In genomic region chr11:111370902-111371578, GRCh38 we compare ENCODE assay signal across 10 cellular contexts. TPM values are rescaled to one million over a fixed set of nuclear protein-coding genes. Genes with fewer than 3 reads are reported as not detected.
DNase-seq lines count a peak whose midpoint lies in the region; ATAC-seq, FAIRE-seq and TF ChIP-seq lines count a peak whose summit lies in the region.
"Had no signal": no experiment of that assay in that cellular context is flagged by ENCODE, and none has a peak within 500 bp of the region (broad histone marks: within the 10 kb centered on the region; RNA-seq: fewer than 3 reads in every experiment).

No MANE protein-coding gene starts in this region.

- no peak for DNase-seq in frontal cortex (ENCODE audit: low spot score in 2 of 2)
- no peak for DNase-seq in MV-4-11 (lab: John Stamatoyannopoulos, UW)
- DNase-seq in NCI-H2227 treated with DMSO at 0.1 percent for 48 hours (lab: John Stamatoyannopoulos, UW) = no peak
- DNase-seq in tibial artery = no peak

- H3K9me3 ChIP-seq in tibial artery = no peaks in the 10 kb centered on the region

- peak; percentile 1 for TF ChIP-seq POLR2A in GM15510 (IDR thresholded peaks at IDR 0.05; ENCODE audit: borderline replicate concordance, extremely low read depth, insufficient read length)

- H3K27me3 ChIP-seq in tibial artery = no peaks in the 10 kb centered on the region

- no peaks in the 10 kb centered on the region for H3K9me3 Mint-ChIP-seq in activated T-helper 17 cell treated with anti-CD3 and anti-CD28 coated beads, Interleukin-2, amount 50 U/mL, for 72 hours

- no peaks in the 10 kb centered on the region for H3K4me1 ChIP-seq in tibial artery

- no peaks in the 10 kb centered on the region for H3K27me3 Mint-ChIP-seq in activated T-helper 17 cell treated with anti-CD3 and anti-CD28 coated beads, Interleukin-2, amount 50 U/mL, for 72 hours

- peaks cover 19% of the 10 kb centered on the region for H3K4me1 Mint-ChIP-seq in activated T-helper 17 cell treated with anti-CD3 and anti-CD28 coated beads, Interleukin-2, amount 50 U/mL, for 72 hours

- peak overlapping the region; percentile 84 for H3K27ac Mint-ChIP-seq in activated T-helper 17 cell treated with anti-CD3 and anti-CD28 coated beads, Interleukin-2, amount 50 U/mL, for 72 hours

- ATAC-seq in GM19351 (IDR thresholded peaks at IDR 0.05; ENCODE audit: unreplicated experiment) = peak; percentile 32
- peak; percentile 30 for ATAC-seq in HG03064 (IDR thresholded peaks at IDR 0.05; ENCODE audit: low read depth, unreplicated experiment)
- peak; percentile 92 for ATAC-seq in activated T-helper 17 cell treated with anti-CD3 and anti-CD28 coated beads, Interleukin-2, amount 50 U/mL, for 72 hours (replicated peaks)

- H3K36me3 Mint-ChIP-seq in activated T-helper 17 cell treated with anti-CD3 and anti-CD28 coated beads, Interleukin-2, amount 50 U/mL, for 72 hours (ENCODE audit: low read depth) = peaks cover 11% of the 10 kb centered on the region

- H3K36me3 ChIP-seq in tibial artery = no peaks in the 10 kb centered on the region

- no peak overlapping the region for H3K4me3 ChIP-seq in tibial artery

- intact Hi-C loops in tibial artery (cut with DNase I; ENCODE audit: low total_unique reads) = no loop called here

- H3K4me3 Mint-ChIP-seq in activated T-helper 17 cell treated with anti-CD3 and anti-CD28 coated beads, Interleukin-2, amount 50 U/mL, for 72 hours = peak overlapping the region; percentile 63

- no peak for TF ChIP-seq CTCF in tibial artery (IDR thresholded peaks at IDR 0.05)

- no peak for FAIRE-seq in frontal cortex (lab: Jason Lieb, UNC)
- FAIRE-seq: endometrium, keratinocyte had no signal

- H3K27ac ChIP-seq in tibial artery = no peak overlapping the region

RNA-seq across cellular contexts. Expression of gene POU2AF1, which starts 8.0 kb away (rescaled TPM):
- total RNA-seq in activated T-helper 17 cell treated with anti-CD3 and anti-CD28 coated beads, Interleukin-2, amount 50 U/mL, for 72 hours = 10 to 100 TPM in 1 of 2 donors, 1 to 10 TPM in 1; 6.4 to 36.6 TPM
- total RNA-seq in frontal cortex = not detected

Comparison
In these comparisons a context has a peak if more than half of its experiments do, and no peak if none do; other contexts are left out.
1. ATAC-seq: peak in every context shown above with its lines; median percentile 92 in activated T-helper 17 cell treated with anti-CD3 and anti-CD28 coated beads, Interleukin-2, amount 50 U/mL, for 72 hours; 32 in GM19351; 30 in HG03064.